ENCODE assay signal across 23 cellular contexts in the genomic region with DNA sequence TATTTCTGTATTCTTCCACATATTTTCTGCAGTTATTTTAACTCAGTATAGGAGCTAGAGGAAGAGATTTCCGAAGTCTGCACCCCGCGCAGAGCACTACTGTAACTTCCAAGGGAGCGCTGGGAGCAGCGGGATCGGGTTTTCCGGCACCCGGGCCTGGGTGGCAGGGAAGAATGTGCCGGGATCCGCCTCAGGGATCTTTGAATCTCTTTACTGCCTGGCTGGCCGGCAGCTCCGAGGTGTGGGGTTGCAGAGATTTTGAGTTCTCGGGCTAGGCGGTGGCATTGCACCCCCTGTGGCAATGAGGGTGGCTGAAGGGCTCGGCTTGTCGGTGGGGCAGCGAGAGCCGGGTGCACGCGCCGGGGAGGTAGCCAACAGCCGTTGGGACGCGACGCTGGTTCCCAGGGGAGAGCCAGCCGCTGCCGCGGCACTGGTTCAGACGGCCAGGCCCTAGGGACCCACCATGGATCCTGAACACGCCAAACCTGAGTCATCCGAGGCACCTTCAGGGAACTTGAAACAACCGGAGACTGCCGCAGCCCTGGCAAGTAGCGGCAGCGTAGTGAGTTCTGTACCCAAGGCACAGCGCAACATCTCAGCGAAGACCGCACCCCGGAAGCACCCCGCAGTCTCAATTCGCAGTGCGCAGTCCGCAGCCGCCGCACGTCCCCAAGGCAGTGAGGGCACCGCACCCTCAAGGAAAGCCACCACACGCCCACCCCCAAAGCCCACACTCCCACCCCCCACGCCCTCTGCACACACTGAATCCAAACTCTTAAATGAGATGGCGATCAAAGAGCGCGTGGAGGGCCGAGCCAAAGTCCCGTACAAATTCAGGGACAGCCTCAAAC. TPM values are rescaled to one million over a fixed set of nuclear protein-coding genes. Genes with fewer than 3 reads are reported as not detected.
A peak's percentile ranks its signal among the peaks of the same experiment; 100 is the strongest.
DNase-seq lines count a peak whose midpoint lies in the region; ATAC-seq, FAIRE-seq and TF ChIP-seq lines count a peak whose summit lies in the region.
"Had no signal": no experiment of that assay in that cellular context is flagged by ENCODE, and none has a peak within 500 bp of the region (broad histone marks: within the 10 kb centered on the region; RNA-seq: fewer than 3 reads in every experiment).

CMTM1 (plus strand) TSS at position 389 of the 851 bp plus-strand sequence; CDS start at position 464, 75 bp downstream.

- FAIRE-seq in endothelial cell of umbilical vein (lab: Jason Lieb, UNC): no peak

- H2AFZ ChIP-seq in endothelial cell of umbilical vein (ENCODE audit: low read depth, low read length): no peak within 1 kb of the TSS

- peaks cover 0 to 14% of the 10 kb centered on the region in 2 experiments for H3K36me3 ChIP-seq in endothelial cell of umbilical vein (ENCODE audit: control insufficient read depth in 2 of 2, extremely low read depth in 1 of 2, insufficient read depth in 2 of 2, low read length in 2 of 2)

- H3K9me3 Mint-ChIP-seq in activated naive CD8-positive, alpha-beta T cell (ENCODE audit: low read depth): no peaks in the 10 kb centered on the region
- no peaks in the 10 kb centered on the region for H3K9me3 Mint-ChIP-seq in activated naive CD8-positive, alpha-beta T cell treated with anti-CD3 and anti-CD28 coated beads for 36 hours
- H3K9me3 Mint-ChIP-seq in WTC11: peaks cover 3% of the 10 kb centered on the region
- H3K9me3 Mint-ChIP-seq: HFFc6 had no signal

- H3K27me3 Mint-ChIP-seq in activated naive CD8-positive, alpha-beta T cell: no peaks in the 10 kb centered on the region
- H3K27me3 Mint-ChIP-seq in activated naive CD8-positive, alpha-beta T cell treated with anti-CD3 and anti-CD28 coated beads for 36 hours: no peaks in the 10 kb centered on the region
- H3K27me3 Mint-ChIP-seq in WTC11 (ENCODE audit: low read depth): no peaks in the 10 kb centered on the region

- H3K4me3 Mint-ChIP-seq in activated naive CD8-positive, alpha-beta T cell: no peak within 1 kb of the TSS
- no peak within 1 kb of the TSS for H3K4me3 Mint-ChIP-seq in activated naive CD8-positive, alpha-beta T cell treated with anti-CD3 and anti-CD28 coated beads for 36 hours
- no peak within 1 kb of the TSS for H3K4me3 Mint-ChIP-seq in WTC11
- H3K4me3 Mint-ChIP-seq: brain, HFFc6 had no signal

- peak within 1 kb of the TSS; percentile 70 for H3K27ac Mint-ChIP-seq in activated naive CD8-positive, alpha-beta T cell
- no peak within 1 kb of the TSS for H3K27ac Mint-ChIP-seq in activated naive CD8-positive, alpha-beta T cell treated with anti-CD3 and anti-CD28 coated beads for 36 hours
- no peak within 1 kb of the TSS for H3K27ac Mint-ChIP-seq in WTC11
- H3K27ac Mint-ChIP-seq: brain, HFFc6 had no signal

- intact Hi-C loops in endothelial cell of umbilical vein (cut with micrococcal nuclease): loop anchor here (5.0 kb wide), 1 partner anchor 49 kb away; no protein-coding TSS in a partner anchor
- intact Hi-C loops in lower leg skin (cut with DNase I; ENCODE audit: low total_unique reads): no loop called here

- CTCF ChIA-PET in WTC11 (lab: Charles Lee): no interaction called here
- CTCF ChIA-PET in endothelial cell of umbilical vein (lab: Charles Lee): interaction anchor here (1.6 to 3.1 kb wide), 3 partner anchors 13 to 51 kb away, joined by 8 to 15 read pairs (median 15); partner anchors contain the start of gene CKLF

- H3K4me1 Mint-ChIP-seq in activated naive CD8-positive, alpha-beta T cell (ENCODE audit: low read depth): peaks cover 36% of the 10 kb centered on the region
- peaks cover 33% of the 10 kb centered on the region for H3K4me1 Mint-ChIP-seq in activated naive CD8-positive, alpha-beta T cell treated with anti-CD3 and anti-CD28 coated beads for 36 hours
- no peaks in the 10 kb centered on the region for H3K4me1 Mint-ChIP-seq in WTC11
- H3K4me1 Mint-ChIP-seq: brain had no signal

- POLR2A ChIA-PET in WTC11 (lab: Charles Lee): interaction anchor here (0.6 kb wide), 1 partner anchor 33 kb away, joined by 3 read pairs; no protein-coding TSS in a partner anchor
- POLR2A ChIA-PET in endothelial cell of umbilical vein (lab: Charles Lee): no interaction called here

- no peaks in the 10 kb centered on the region for H4K20me1 ChIP-seq in endothelial cell of umbilical vein (replicated peaks; ENCODE audit: control insufficient read depth, extremely low read depth, insufficient read depth, low read length)

- no peaks in the 10 kb centered on the region for H3K9me3 ChIP-seq in endothelial cell of umbilical vein (replicated peaks; ENCODE audit: control insufficient read depth, insufficient read depth, low read length)
- H3K9me3 ChIP-seq: SK-N-SH, spleen had no signal

- no peak within 1 kb of the TSS for H3K9ac ChIP-seq in endothelial cell of umbilical vein (replicated peaks; ENCODE audit: extremely low read depth, insufficient read depth, low read length)
- H3K9ac ChIP-seq: SK-N-SH had no signal

- peak within 1 kb of the TSS; percentile 82 for H3K27ac ChIP-seq in endothelial cell of umbilical vein (ENCODE audit: insufficient read depth, low read depth, low read length)
- H3K27ac ChIP-seq: foreskin keratinocyte, heart right ventricle, spleen had no signal

- H3K4me3 ChIP-seq in endothelial cell of umbilical vein (replicated peaks in 1 of 3; ENCODE audit: insufficient read depth in 1 of 3, low read depth in 1 of 3, low read length in 3 of 3): no peak within 1 kb of the TSS
- H3K4me3 ChIP-seq in lower leg skin (ENCODE audit: low read depth, poor library complexity, severe bottlenecking): no peak within 1 kb of the TSS
- H3K4me3 ChIP-seq: heart right ventricle, spleen had no signal

- H3K4me2 ChIP-seq in endothelial cell of umbilical vein (ENCODE audit: insufficient read depth, low read length): peak within 1 kb of the TSS; percentile 40

- dilution Hi-C loops in endothelial cell of umbilical vein (cut with MboI; ENCODE audit: extremely low pct_ligation_motif_present, low sequenced_read_pairs): no loop called here

- ATAC-seq in WTC11: peak; percentile 52
- ATAC-seq in HG03521 (IDR thresholded peaks at IDR 0.05; ENCODE audit: unreplicated experiment): no peak
- ATAC-seq: foreskin keratinocyte, heart right ventricle, left cardiac atrium had no signal

- TF ChIP-seq CTCF in WTC11 (IDR thresholded peaks at IDR 0.05) (no peak), endothelial cell of umbilical vein (IDR thresholded peaks at IDR 0.05; ENCODE audit: extremely low read depth in 1 of 2, insufficient read depth in 1 of 2, low read depth in 1 of 2, low read length in 2 of 2) (no peak), lower leg skin (IDR thresholded peaks at IDR 0.05) (no peak)

- peaks cover 8% of the 10 kb centered on the region for H3K36me3 Mint-ChIP-seq in activated naive CD8-positive, alpha-beta T cell
- peaks cover 35% of the 10 kb centered on the region for H3K36me3 Mint-ChIP-seq in activated naive CD8-positive, alpha-beta T cell treated with anti-CD3 and anti-CD28 coated beads for 36 hours
- peaks cover 4% of the 10 kb centered on the region for H3K36me3 Mint-ChIP-seq in WTC11

- H3K79me2 ChIP-seq in endothelial cell of umbilical vein (ENCODE audit: control insufficient read depth, insufficient read depth, low read length): peaks cover 15% of the 10 kb centered on the region

- WGBS in lower leg skin, 2 donors: 92 to 95% methylated on average over 46 to 53 of the region's 54 CpGs

- no TSS peak for BruUV-seq in endothelial cell of umbilical vein (replicated peaks; lab: Mats Ljungman, UMichigan)

- H3K9me1 ChIP-seq in endothelial cell of umbilical vein (replicated peaks; ENCODE audit: control insufficient read depth, extremely low read depth, insufficient read depth, low read length): no peaks in the 10 kb centered on the region

- TF ChIP-seq POLR2A in endothelial cell of umbilical vein (IDR thresholded peaks at IDR 0.05; ENCODE audit: low read depth, low read length) (no peak), lower leg skin (IDR thresholded peaks at IDR 0.05) (no peak)

- H3K27me3 ChIP-seq in endothelial cell of umbilical vein (ENCODE audit: control insufficient read depth in 2 of 2, insufficient read depth in 2 of 2, low read length in 2 of 2): no peaks in the 10 kb centered on the region
- H3K27me3 ChIP-seq: foreskin keratinocyte, heart right ventricle, spleen had no signal

- no peak for DNase-seq in activated naive CD8-positive, alpha-beta T cell treated with anti-CD3 and anti-CD28 coated beads for 36 hours
- DNase-seq in WTC11 (ENCODE audit: low spot score) (no peak), endothelial cell of umbilical vein (ENCODE audit: low read depth, low spot score) (no peak), lower leg skin (ENCODE audit: low spot score in 2 of 2) (no peak), NCI-H510A treated with DMSO at 0.1 percent for 48 hours (lab: John Stamatoyannopoulos, UW) (no peak)
- DNase-seq: C1 segment of cervical spinal cord; effector CD4-positive, alpha-beta T cell; foreskin keratinocyte; heart right ventricle; HFFc6; KG1; left cardiac atrium; MM.1S; NCI-H1417; NCI-H82; SK-N-SH; spleen; stimulated activated CD4-positive, alpha-beta T cell treated with anti-CD3 and anti-CD28 coated beads, Interleukin-4, amount 100 ng/mL, for 24 hours; stimulated activated naive CD4-positive, alpha-beta T cell treated with Interleukin-2 at 50 U/mL for 16 hours; T1000 had no signal

- peaks cover 45% of the 10 kb centered on the region for H3K4me1 ChIP-seq in endothelial cell of umbilical vein (ENCODE audit: control insufficient read depth, extremely low read depth, insufficient read depth, low read length)

TF ChIP-seq in WTC11, 78 proteins besides CTCF, POLR2A, EP300 and RAD21 (continues in another document):
- TF ChIP-seq ZNF416 (CRISPR knock-in tag; IDR thresholded peaks at IDR 0.05) (no peak), JUN (CRISPR knock-in tag; IDR thresholded peaks at IDR 0.05) (no peak), ZBTB21 (CRISPR knock-in tag; IDR thresholded peaks at IDR 0.05; ENCODE audit: borderline replicate concordance) (no peak), NR2C2 (CRISPR knock-in tag; IDR thresholded peaks at IDR 0.05) (no peak)

TF ChIP-seq in endothelial cell of umbilical vein, 7 proteins besides CTCF, POLR2A, EP300 and RAD21 (continues in another document):
- no peak for TF ChIP-seq FOS (IDR thresholded peaks at IDR 0.05; ENCODE audit: borderline replicate concordance, insufficient read depth, low read length)

RNA-seq across cellular contexts. Expression of gene CMTM1, which starts in this region (rescaled TPM):
- total RNA-seq in activated naive CD8-positive, alpha-beta T cell treated with anti-CD3 and anti-CD28 coated beads for 36 hours: 1 to 10 TPM; 2.8 to 5.9 TPM
- 1.6 to 3.5 TPM (median 2.5 TPM) in 3 replicates for total RNA-seq in WTC11 (2021)
- total RNA-seq in endothelial cell of umbilical vein: 9.3 and 12.3 TPM in 2 replicates
- polyA plus RNA-seq in endothelial cell of umbilical vein: 3.0 and 3.8 TPM in 2 replicates
- polyA plus RNA-seq in endothelial cell of umbilical vein (2011; cell fraction: cytosol; rRNA removed): 1.9 and 2.5 TPM in 2 replicates
- polyA plus RNA-seq in endothelial cell of umbilical vein (2011; cell fraction: nucleus; rRNA removed): 1.8 and 2.4 TPM in 2 replicates
- 2.9 and 5.1 TPM in 2 replicates for polyA plus RNA-seq in endothelial cell of umbilical vein (2012)
- polyA minus RNA-seq in endothelial cell of umbilical vein: 3.8 and 4.5 TPM in 2 replicates
- polyA minus RNA-seq in endothelial cell of umbilical vein (2011; cell fraction: cytosol; rRNA and poly(A)+ RNA removed): 4.8 TPM
- polyA minus RNA-seq in endothelial cell of umbilical vein (2011; cell fraction: nucleus; rRNA and poly(A)+ RNA removed): 1.2 and 1.9 TPM in 2 replicates
- 1 to 10 TPM in 2 of 4 donors, under 1 TPM in 1, not detected in 1; 0.39 to 2.1 (median 1.9) TPM for total RNA-seq in lower leg skin
